8 cellular contexts compared by ENCODE assay signal in genomic region chr5:34923694-34924461, GRCh38. TPM values are rescaled to one million over a fixed set of nuclear protein-coding genes. Genes with fewer than 3 reads are reported as not detected.
A peak's percentile ranks its signal among the peaks of the same experiment; 100 is the strongest.
DNase-seq lines count a peak whose midpoint lies in the region; ATAC-seq and TF ChIP-seq lines count a peak whose summit lies in the region.

No MANE protein-coding gene starts in this region.

- H3K36me3 Mint-ChIP-seq in activated CD4-positive, alpha-beta T cell treated with anti-CD3 and anti-CD28 coated beads for 36 hours (ENCODE audit: low read depth), result peaks cover 47% of the 10 kb centered on the region

- H3K4me3 Mint-ChIP-seq in activated CD4-positive, alpha-beta T cell treated with anti-CD3 and anti-CD28 coated beads for 36 hours, result peak overlapping the region; percentile 18

- H3K27ac ChIP-seq in caudate nucleus (ENCODE audit: low read depth, low read length) (peak overlapping the region; percentile 59), gastrocnemius medialis (peak overlapping the region; percentile 32 to 70 (median 39))

- peak; percentile 95 for ATAC-seq in activated CD4-positive, alpha-beta T cell treated with anti-CD3 and anti-CD28 coated beads for 36 hours
- ATAC-seq in HG02884 (IDR thresholded peaks at IDR 0.05; ENCODE audit: unreplicated experiment) (peak; percentile 82), gastrocnemius medialis (peak; percentile 91 to 98)

- CTCF ChIA-PET in activated CD4-positive, alpha-beta T cell treated with anti-CD3 and anti-CD28 coated beads for 36 hours (lab: Charles Lee), result interaction anchor here (0.6 to 3.1 kb wide), 3 partner anchors 9 to 438 kb away, joined by 3 to 14 read pairs (median 4); partner anchors contain the start of genes BRIX1 and RAD1

- TF ChIP-seq CTCF in gastrocnemius medialis (IDR thresholded peaks at IDR 0.05 in 4 of 5, conservative IDR thresholded peaks at IDR 0.05 in 1 of 5), result no peak

- POLR2A ChIA-PET in activated CD4-positive, alpha-beta T cell treated with anti-CD3 and anti-CD28 coated beads for 36 hours (lab: Charles Lee), result interaction anchor here (1.2 kb wide), 1 partner anchor 9 kb away, joined by 7 read pairs; the partner anchor contains the start of genes BRIX1 and RAD1

- peaks cover 0 to 6% of the 10 kb centered on the region in 2 donors for H3K4me1 ChIP-seq in gastrocnemius medialis

- intact Hi-C loops in activated CD4-positive, alpha-beta T cell treated with anti-CD3 and anti-CD28 coated beads for 36 hours (cut with DNase I, micrococcal nuclease), result loop anchor here (1.0 to 10.0 kb wide), 4 partner anchors 9 to 1479 kb away; partner anchors contain the start of genes BRIX1 (in 2 of the 2), RAD1 (in 2 of the 2), AMACR (in 1 of the 2) and TARS1 (in 1 of the 2)
- intact Hi-C loops in gastrocnemius medialis (cut with DNase I; ENCODE audit: low total_unique reads), result loop anchor here (10.0 kb wide), 1 partner anchor 269 kb away; the partner anchor contains the start of gene RAI14

- peak; percentile 60 for DNase-seq in activated CD4-positive, alpha-beta T cell treated with anti-CD3 and anti-CD28 coated beads for 36 hours
- no peak for DNase-seq in activated CD4-positive, alpha-beta T cell treated with anti-CD3 and anti-CD28 coated beads, Interleukin-2, amount 50 U/mL, for 1 hour
- DNase-seq in RKO (ENCODE audit: low spot score) (peak; percentile 89), caudate nucleus (lab: John Stamatoyannopoulos, UW) (peak in 19 of 61 donors; percentile 1 to 84 (median 12)), gastrocnemius medialis (no peak), cerebellar cortex (ENCODE audit: low spot score) (no peak), NCI-H146 (lab: John Stamatoyannopoulos, UW) (no peak)

- H3K27ac Mint-ChIP-seq in activated CD4-positive, alpha-beta T cell treated with anti-CD3 and anti-CD28 coated beads for 36 hours, result peak overlapping the region; percentile 64

- no peaks in the 10 kb centered on the region for H3K27me3 Mint-ChIP-seq in activated CD4-positive, alpha-beta T cell treated with anti-CD3 and anti-CD28 coated beads for 36 hours

- in situ Hi-C loops in gastrocnemius medialis (cut with MboI; ENCODE audit: low sequenced_read_pairs in 4 of 4), result loop anchor here in 2 of 4 donors (10.0 to 25.0 kb wide), 3 partner anchors 912 to 1479 kb away; partner anchors contain the start of genes AMACR (in 2 of the 2), LMBRD2 (in 1 of the 2), SKP2 (in 1 of the 2) and TARS1 (in 1 of the 2)

- no peaks in the 10 kb centered on the region for H3K27me3 ChIP-seq in gastrocnemius medialis

- H3K9me3 ChIP-seq in gastrocnemius medialis, result no peaks in the 10 kb centered on the region

- H3K4me3 ChIP-seq in gastrocnemius medialis, result no peak overlapping the region

- TF ChIP-seq POLR2A in gastrocnemius medialis (IDR thresholded peaks at IDR 0.05), result no peak

- H3K9me3 Mint-ChIP-seq in activated CD4-positive, alpha-beta T cell treated with anti-CD3 and anti-CD28 coated beads for 36 hours (ENCODE audit: low read depth), result no peaks in the 10 kb centered on the region

- H3K4me1 Mint-ChIP-seq in activated CD4-positive, alpha-beta T cell treated with anti-CD3 and anti-CD28 coated beads for 36 hours, result peaks cover 37% of the 10 kb centered on the region

- peaks cover 0 to 70% of the 10 kb centered on the region in 2 donors for H3K36me3 ChIP-seq in gastrocnemius medialis

RNA-seq across cellular contexts. Expression of gene DNAJC21, which starts 5.5 kb away (rescaled TPM):
- 10 to 100 TPM; 58.5 to 58.6 TPM for total RNA-seq in activated CD4-positive, alpha-beta T cell treated with anti-CD3 and anti-CD28 coated beads for 36 hours
- total RNA-seq in gastrocnemius medialis, result 10 to 100 TPM; 40.9 to 81.7 (median 74.7) TPM

RNA-seq across cellular contexts. Expression of gene BRIX1, which starts 8.4 kb away (rescaled TPM):
- 100 to 1,000 TPM in 1 of 2 experiments, 10 to 100 TPM in 1; 81.2 to 104 TPM for total RNA-seq in activated CD4-positive, alpha-beta T cell treated with anti-CD3 and anti-CD28 coated beads for 36 hours
- 10 to 100 TPM in 3 of 4 donors, 1 to 10 TPM in 1; 9.2 to 15.7 (median 12.0) TPM for total RNA-seq in gastrocnemius medialis

RNA-seq across cellular contexts. Expression of gene RAD1, which starts 8.6 kb away (rescaled TPM):
- 10 to 100 TPM; 38.7 to 43.0 TPM for total RNA-seq in activated CD4-positive, alpha-beta T cell treated with anti-CD3 and anti-CD28 coated beads for 36 hours
- 10 to 100 TPM in 3 of 4 donors, 1 to 10 TPM in 1; 7.8 to 21.2 (median 18.1) TPM for total RNA-seq in gastrocnemius medialis

Comparison
In these comparisons a context has a peak if more than half of its experiments do, and no peak if none do; other contexts are left out.
1. DNase-seq: peak in activated CD4-positive, alpha-beta T cell treated with anti-CD3 and anti-CD28 coated beads for 36 hours (single experiment) and RKO (single experiment); none in activated CD4-positive, alpha-beta T cell treated with anti-CD3 and anti-CD28 coated beads, Interleukin-2, amount 50 U/mL, for 1 hour (single experiment), gastrocnemius medialis (0 of 2), cerebellar cortex (single experiment) and NCI-H146 (single experiment).
2. RNA of gene BRIX1, which starts 8.4 kb away (total RNA-seq): 81.2 to 104 TPM in activated CD4-positive, alpha-beta T cell treated with anti-CD3 and anti-CD28 coated beads for 36 hours; 9.2 to 15.7 TPM in gastrocnemius medialis; every median in the first group is over 4 times any median in the second.
3. Peak in every context shown above with its lines, with median percentiles within 50 percentile points of each other: ATAC-seq.